Comparison of ENCODE assay signal across 15 cellular contexts in genomic region chr2:146238254-146238961, GRCh38.
"Had no signal": no experiment of that assay in that cellular context is flagged by ENCODE, and none has a peak within 500 bp of the region (broad histone marks: within the 10 kb centered on the region; RNA-seq: fewer than 3 reads in every experiment).

No MANE protein-coding gene starts in this region.

- ATAC-seq: activated CD4-positive, alpha-beta T cell treated with anti-CD3 and anti-CD28 coated beads for 36 hours; activated CD8-positive, alpha-beta T cell treated with anti-CD3 and anti-CD28 coated beads, Interleukin-2, amount 10 ng/mL, durations not matched to agents 7 days and 5 days; activated naive CD8-positive, alpha-beta T cell treated with anti-CD3 and anti-CD28 coated beads, Interleukin-2, amount 50 U/mL, for 24 hours; left colon; natural killer cell treated with Interleukin-12 subunit alpha and Interleukin-12 subunit beta and Interleukin-15 and Interleukin-18, amount 100 ng/mL, for 72 hours; T-cell had no signal

- H3K27ac Mint-ChIP-seq: activated CD4-positive, alpha-beta T cell treated with anti-CD3 and anti-CD28 coated beads for 36 hours; activated CD8-positive, alpha-beta T cell treated with anti-CD3 and anti-CD28 coated beads, Interleukin-2, amount 10 ng/mL, durations not matched to agents 7 days and 5 days; activated naive CD8-positive, alpha-beta T cell treated with anti-CD3 and anti-CD28 coated beads, Interleukin-2, amount 50 U/mL, for 24 hours; activated T-helper 1 cell treated with anti-CD3 and anti-CD28 coated beads, Interleukin-12 subunit alpha, Interleukin-12 subunit beta, Interleukin-2, Interleukin-4 antibody, amounts not matched to agents 30 ng/mL and 10 ng/mL and 1 ng/mL, durations not matched to agents 14 hours and 24 hours and 36 hours; natural killer cell treated with Interleukin-12 subunit alpha and Interleukin-12 subunit beta and Interleukin-15 and Interleukin-18, amount 100 ng/mL, for 72 hours; T-cell had no signal

- H3K4me3 Mint-ChIP-seq: activated CD4-positive, alpha-beta T cell treated with anti-CD3 and anti-CD28 coated beads for 36 hours; activated CD8-positive, alpha-beta T cell treated with anti-CD3 and anti-CD28 coated beads, Interleukin-2, amount 10 ng/mL, durations not matched to agents 7 days and 5 days; activated naive CD8-positive, alpha-beta T cell treated with anti-CD3 and anti-CD28 coated beads, Interleukin-2, amount 50 U/mL, for 24 hours; activated T-helper 1 cell treated with anti-CD3 and anti-CD28 coated beads, Interleukin-12 subunit alpha, Interleukin-12 subunit beta, Interleukin-2, Interleukin-4 antibody, amounts not matched to agents 30 ng/mL and 10 ng/mL and 1 ng/mL, durations not matched to agents 14 hours and 24 hours and 36 hours; natural killer cell treated with Interleukin-12 subunit alpha and Interleukin-12 subunit beta and Interleukin-15 and Interleukin-18, amount 100 ng/mL, for 72 hours; T-cell had no signal

- DNase-seq: activated CD4-positive, alpha-beta T cell treated with anti-CD3 and anti-CD28 coated beads for 36 hours; activated CD8-positive, alpha-beta memory T cell treated with anti-CD3 and anti-CD28 coated beads, Interleukin-2, amount 50 U/mL, for 48 hours; activated CD8-positive, alpha-beta T cell treated with anti-CD3 and anti-CD28 coated beads, Interleukin-2, amount 10 ng/mL, durations not matched to agents 7 days and 5 days; activated naive CD4-positive, alpha-beta T cell treated with Interleukin-2 at 50 U/mL for 16 hours; activated naive CD8-positive, alpha-beta T cell treated with anti-CD3 and anti-CD28 coated beads, Interleukin-2, amount 50 U/mL, for 24 hours; central memory CD4-positive, alpha-beta T cell; effector memory CD4-positive, alpha-beta T cell; left colon; stimulated activated CD4-positive, alpha-beta T cell treated with anti-CD3 and anti-CD28 coated beads, Interleukin-4, amount 100 ng/mL, for 4 hours; T-cell had no signal

- H3K4me1 Mint-ChIP-seq: activated CD4-positive, alpha-beta T cell treated with anti-CD3 and anti-CD28 coated beads for 36 hours; activated naive CD8-positive, alpha-beta T cell treated with anti-CD3 and anti-CD28 coated beads, Interleukin-2, amount 50 U/mL, for 24 hours; T-cell had no signal

- H3K27me3 Mint-ChIP-seq: activated CD4-positive, alpha-beta T cell treated with anti-CD3 and anti-CD28 coated beads for 36 hours; activated naive CD8-positive, alpha-beta T cell treated with anti-CD3 and anti-CD28 coated beads, Interleukin-2, amount 50 U/mL, for 24 hours; natural killer cell treated with Interleukin-12 subunit alpha and Interleukin-12 subunit beta and Interleukin-15 and Interleukin-18, amount 100 ng/mL, for 72 hours; T-cell had no signal

- H3K27ac ChIP-seq: epithelial cell of prostate, VCaP had no signal

- H3K9me3 Mint-ChIP-seq: activated T-helper 1 cell treated with anti-CD3 and anti-CD28 coated beads, Interleukin-12 subunit alpha, Interleukin-12 subunit beta, Interleukin-2, Interleukin-4 antibody, amounts not matched to agents 30 ng/mL and 10 ng/mL and 1 ng/mL, durations not matched to agents 14 hours and 24 hours and 36 hours had no signal

- H3K36me3 Mint-ChIP-seq: natural killer cell treated with Interleukin-12 subunit alpha and Interleukin-12 subunit beta and Interleukin-15 and Interleukin-18, amount 100 ng/mL, for 72 hours; T-cell had no signal

- FAIRE-seq: urothelium cell line had no signal
